In genomic region chr2:240349133-240350005, GRCh38 we compare ENCODE assay signal across 20 cellular contexts.
DNase-seq lines count a peak whose midpoint lies in the region; ATAC-seq, FAIRE-seq and TF ChIP-seq lines count a peak whose summit lies in the region.
"Had no signal": no experiment of that assay in that cellular context is flagged by ENCODE, and none has a peak within 500 bp of the region (broad histone marks: within the 10 kb centered on the region; RNA-seq: fewer than 3 reads in every experiment).

No MANE protein-coding gene starts in this region.

- H4K20me1 ChIP-seq in GM12878 (ENCODE audit: control insufficient read depth, insufficient read depth) = no peaks in the 10 kb centered on the region

- no peaks in the 10 kb centered on the region for H3K27me3 ChIP-seq in GM12878 (replicated peaks in 1 of 2; ENCODE audit: control insufficient read depth in 2 of 2, insufficient read depth in 2 of 2, low read length in 1 of 2)
- H3K27me3 ChIP-seq in psoas muscle (ENCODE audit: insufficient read depth in 3 of 3, low read length in 2 of 3) = no peaks in the 10 kb centered on the region
- H3K27me3 ChIP-seq: Peyer's patch had no signal

- in situ Hi-C loops in GM12878 (cut with MboI) = no loop called here

- SMC1A ChIA-PET in GM12878 (lab: Charles Lee; ENCODE audit: uncharacterized antibody, unreplicated experiment) = no interaction called here

- intact Hi-C loops in left ventricle myocardium superior (cut with micrococcal nuclease) = no loop called here
- intact Hi-C loops in cardiac septum (cut with DNase I) = loop anchor here (2.0 to 5.0 kb wide), 3 partner anchors 47 to 112 kb away; no protein-coding TSS in a partner anchor
- intact Hi-C loops in GM12878 (cut with micrococcal nuclease; ENCODE audit: unreplicated experiment) = no loop called here
- intact Hi-C loops in psoas muscle (cut with DNase I) = no loop called here

- TF ChIP-seq RAD21 in GM12878 (IDR thresholded peaks at IDR 0.05; ENCODE audit: insufficient read depth, low read depth, low read length) = no peak

- RAD21 ChIA-PET in GM12878 (lab: Charles Lee; ENCODE audit: unreplicated experiment) = no interaction called here

- H3K4me1 ChIP-seq in GM12878 (ENCODE audit: control insufficient read depth, insufficient read depth, low read length) (no peaks in the 10 kb centered on the region), psoas muscle (peaks cover 9% of the 10 kb centered on the region)
- H3K4me1 ChIP-seq: Peyer's patch had no signal

- CTCF ChIA-PET in GM12878 (lab: Yijun Ruan, JAX) = no interaction called here

- H3K9me3 ChIP-seq in GM12878 (replicated peaks; ENCODE audit: control insufficient read depth, insufficient read depth, low read length) (no peaks in the 10 kb centered on the region; the same call in 2 of the 3 replicates), psoas muscle (peaks cover 6% of the 10 kb centered on the region)
- H3K9me3 ChIP-seq: Peyer's patch had no signal

- H3K36me3 ChIP-seq in GM12878 (ENCODE audit: control insufficient read depth in 2 of 2, insufficient read depth in 2 of 2, low read length in 1 of 2) = no peaks in the 10 kb centered on the region
- no peaks in the 10 kb centered on the region for H3K36me3 ChIP-seq in psoas muscle (ENCODE audit: insufficient read depth in 1 of 2, low read depth in 1 of 2)
- H3K36me3 ChIP-seq: Peyer's patch had no signal

- H3K79me2 ChIP-seq in GM12878 (ENCODE audit: control insufficient read depth, insufficient read depth, low read length) = no peaks in the 10 kb centered on the region

- WGBS in GM12878 (ENCODE audit: insufficient coverage, insufficient replicate concordance, low lambda C conversion rate, missing lambda C conversion rate) = 49% methylated on average over 29 of the region's 29 CpGs
- 74 to 79% (median 77%) methylated on average over 29 of the region's 29 CpGs for WGBS in psoas muscle, 3 donors

- DNase-seq in left ventricle myocardium superior (peak; percentile 15), cardiac septum (ENCODE audit: low spot score) (no peak), GM12878 (ENCODE audit: low read depth, low spot score) (no peak), psoas muscle (no peak), OCI-M2 (lab: John Stamatoyannopoulos, UW; ENCODE audit: unreplicated experiment) (no peak), CD1c-positive myeloid dendritic cell (ENCODE audit: extremely low spot score) (no peak)
- DNase-seq in stimulated activated CD8-positive, alpha-beta memory T cell treated with anti-CD3 and anti-CD28 coated beads, Interleukin-4, amount 100 ng/mL, for 48 hours = no peak
- DNase-seq: CD4-positive, alpha-beta T cell; COR-L47; DND-41; H9; Karpas-422; MV-4-11; NCI-H1105 treated with DMSO at 0.1 percent for 48 hours; NCI-H226; NCI-H524 treated with DMSO at 0.1 percent for 48 hours; NCI-H82; Right ventricle myocardium superior had no signal

- H3K4me2 ChIP-seq in GM12878 (ENCODE audit: control insufficient read depth, insufficient read depth) = no peak overlapping the region

- no peak overlapping the region for H3K9ac ChIP-seq in GM12878 (ENCODE audit: control insufficient read depth, insufficient read depth, low read length)

- no peak for TF ChIP-seq POLR2A in GM12878 (IDR thresholded peaks at IDR 0.05; ENCODE audit: low read depth, low read length)

- no peak overlapping the region for H2AFZ ChIP-seq in GM12878 (ENCODE audit: control insufficient read depth, low read depth, low read length)

- ATAC-seq in left ventricle myocardium superior (no peak), GM12878 (no peak), psoas muscle (no peak)

- H3K27ac ChIP-seq in GM12878 (ENCODE audit: control insufficient read depth, insufficient read depth) = no peak overlapping the region
- H3K27ac ChIP-seq in psoas muscle = peak overlapping the region; percentile 50
- H3K27ac ChIP-seq: Peyer's patch had no signal

- no peak for TF ChIP-seq EP300 in GM12878 (IDR thresholded peaks at IDR 0.05; ENCODE audit: borderline replicate concordance in 1 of 2, control insufficient read depth in 1 of 2, low read depth in 2 of 2, low read length in 2 of 2)

- no peak for FAIRE-seq in GM12878 (lab: Jason Lieb, UNC)
- FAIRE-seq: GM12891 had no signal

- TF ChIP-seq CTCF in GM12878 (IDR thresholded peaks at IDR 0.05 in 2 of 3, conservative IDR thresholded peaks at IDR 0.05 in 1 of 3; ENCODE audit: control insufficient read depth in 2 of 3, extremely low read depth in 1 of 3, insufficient read depth in 1 of 3, low read depth in 3 of 3, low read length in 3 of 3) (no peak), psoas muscle (IDR thresholded peaks at IDR 0.05) (no peak)

- H3K4me3 ChIP-seq in GM12878 (no peak overlapping the region), psoas muscle (no peak overlapping the region)
- H3K4me3 ChIP-seq: Peyer's patch had no signal

- BruUV-seq in GM12878 (replicated peaks; lab: Mats Ljungman, UMichigan) = no TSS peak

- POLR2A ChIA-PET in GM12878 (lab: Charles Lee) = no interaction called here

TF ChIP-seq in GM12878, 131 proteins besides CTCF, POLR2A, EP300 and RAD21:
- TF ChIP-seq SREBF1 (IDR thresholded peaks at IDR 0.05; ENCODE audit: low read length) (no peak), TBL1XR1 (IDR thresholded peaks at IDR 0.05; ENCODE audit: low read depth, low read length) (no peak), SMC3 (IDR thresholded peaks at IDR 0.05; ENCODE audit: borderline replicate concordance, low read length) (no peak), BCL3 (IDR thresholded peaks at IDR 0.05; ENCODE audit: borderline replicate concordance, insufficient read depth, low read depth, low read length, poor library complexity, severe bottlenecking) (peak; percentile 99), ESRRA (IDR thresholded peaks at IDR 0.05; ENCODE audit: low read length) (no peak), PBX3 (IDR thresholded peaks at IDR 0.05; ENCODE audit: insufficient replicate concordance, low read depth, low read length) (peak; percentile 77), TCF3 (IDR thresholded peaks at IDR 0.05; ENCODE audit: borderline replicate concordance, insufficient read depth, low read depth, low read length) (peak; percentile 87), HCFC1 (IDR thresholded peaks at IDR 0.05; ENCODE audit: low read length) (no peak), TARDBP (IDR thresholded peaks at IDR 0.05; ENCODE audit: borderline replicate concordance) (no peak), ATF7 (IDR thresholded peaks at IDR 0.05; ENCODE audit: low read depth) (no peak), USF2 (IDR thresholded peaks at IDR 0.05; ENCODE audit: borderline replicate concordance, low read depth, low read length) (no peak), IRF5 (IDR thresholded peaks at IDR 0.05; ENCODE audit: borderline replicate concordance) (no peak), CHD1 (IDR thresholded peaks at IDR 0.05; ENCODE audit: low read depth, low read length) (no peak), NRF1 (conservative IDR thresholded peaks at IDR 0.05; ENCODE audit: low read depth, low read length) (no peak), CEBPB (IDR thresholded peaks at IDR 0.05; ENCODE audit: borderline replicate concordance in 1 of 2, low read depth in 2 of 2, low read length in 2 of 2) (no peak)
